In genomic region chr5:103258957-103259704, GRCh38 we compare ENCODE assay signal across 8 cellular contexts. TPM values are rescaled to one million over a fixed set of nuclear protein-coding genes. Genes with fewer than 3 reads are reported as not detected.
A peak's percentile ranks its signal among the peaks of the same experiment; 100 is the strongest.
DNase-seq lines count a peak whose midpoint lies in the region; ATAC-seq and TF ChIP-seq lines count a peak whose summit lies in the region.

No MANE protein-coding gene starts in this region.

- H3K4me3 Mint-ChIP-seq in activated CD4-positive, alpha-beta T cell treated with anti-CD3 and anti-CD28 coated beads, Interleukin-2, amount 10 ng/mL, durations not matched to agents 24 days and 14 days = peak overlapping the region; percentile 88

- peaks cover 3 to 14% of the 10 kb centered on the region in 2 donors for H3K4me1 ChIP-seq in lung (ENCODE audit: control insufficient read depth in 2 of 2, insufficient read depth in 2 of 2, low read length in 2 of 2)

- peak overlapping the region; percentile 87 for H3K27ac Mint-ChIP-seq in activated CD4-positive, alpha-beta T cell treated with anti-CD3 and anti-CD28 coated beads, Interleukin-2, amount 10 ng/mL, durations not matched to agents 24 days and 14 days

- peak overlapping the region; percentile 79 to 93 for H3K27ac ChIP-seq in lung (ENCODE audit: low read depth in 1 of 2, low read length in 1 of 2)

- no peak for TF ChIP-seq CTCF in lung (IDR thresholded peaks at IDR 0.05; ENCODE audit: control extremely low read depth, extremely low read depth)

- intact Hi-C loops in activated CD4-positive, alpha-beta T cell treated with anti-CD3 and anti-CD28 coated beads, Interleukin-2, amount 10 ng/mL, durations not matched to agents 24 days and 14 days (cut with micrococcal nuclease) = loop anchor here (1.0 to 5.0 kb wide), 5 partner anchors 47 to 497 kb away; partner anchors contain the start of genes GIN1 and PPIP5K2

- no peaks in the 10 kb centered on the region for H3K36me3 ChIP-seq in lung (ENCODE audit: control insufficient read depth in 2 of 2, insufficient read depth in 2 of 2, low read length in 2 of 2)

- DNase-seq in A172 (ENCODE audit: low spot score) (peak; percentile 27), NCI-H2196 treated with DMSO at 0.1 percent for 48 hours (lab: John Stamatoyannopoulos, UW; ENCODE audit: unreplicated experiment) (peak; percentile 41), dermis blood vessel endothelial cell (peak; percentile 63), lung (ENCODE audit: low spot score) (peak; percentile 63)
- DNase-seq in activated CD4-positive, alpha-beta T cell treated with anti-CD3 and anti-CD28 coated beads, Interleukin-2, amount 10 ng/mL, durations not matched to agents 24 days and 14 days = peak; percentile 91
- peak; percentile 14 to 45 (median 27) for DNase-seq in stimulated activated CD4-positive, alpha-beta T cell treated with anti-CD3 and anti-CD28 coated beads, TNF-alpha, amount 100 ng/mL, for 48 hours (ENCODE audit: low read depth in 3 of 3)

- H3K27me3 Mint-ChIP-seq in activated CD4-positive, alpha-beta T cell treated with anti-CD3 and anti-CD28 coated beads, Interleukin-2, amount 10 ng/mL, durations not matched to agents 24 days and 14 days = peaks cover 14% of the 10 kb centered on the region

- H3K4me1 Mint-ChIP-seq in activated CD4-positive, alpha-beta T cell treated with anti-CD3 and anti-CD28 coated beads, Interleukin-2, amount 10 ng/mL, durations not matched to agents 24 days and 14 days = peaks cover 23% of the 10 kb centered on the region

- peak; percentile 22 for ATAC-seq in GM18508 (IDR thresholded peaks at IDR 0.05; ENCODE audit: insufficient read depth, unreplicated experiment)
- peak; percentile 35 for ATAC-seq in HG02973 (IDR thresholded peaks at IDR 0.05; ENCODE audit: unreplicated experiment)
- peak; percentile 48 for ATAC-seq in lung (ENCODE audit: insufficient read depth, low FRiP score)

- peaks cover 2% of the 10 kb centered on the region for H3K36me3 Mint-ChIP-seq in activated CD4-positive, alpha-beta T cell treated with anti-CD3 and anti-CD28 coated beads, Interleukin-2, amount 10 ng/mL, durations not matched to agents 24 days and 14 days (ENCODE audit: low read depth)

- H3K9me3 ChIP-seq in lung (ENCODE audit: control insufficient read depth in 2 of 2, insufficient read depth in 1 of 2, low read length in 1 of 2) = no peaks in the 10 kb centered on the region

- no peaks in the 10 kb centered on the region for H3K9me3 Mint-ChIP-seq in activated CD4-positive, alpha-beta T cell treated with anti-CD3 and anti-CD28 coated beads, Interleukin-2, amount 10 ng/mL, durations not matched to agents 24 days and 14 days

- H3K4me3 ChIP-seq in lung = peak overlapping the region; percentile 90

- H3K27me3 ChIP-seq in lung (ENCODE audit: control insufficient read depth, insufficient read depth) = no peaks in the 10 kb centered on the region

- 0% methylated on average over 63 to 91 of the region's 91 CpGs for WGBS in lung, 2 donors

RNA-seq across cellular contexts. Expression of gene MACIR, which starts 0.6 kb away (rescaled TPM):
- 17.2 and 25.4 TPM in 2 replicates for total RNA-seq in A172 (2014; rRNA removed; shearing (Covaris generic))
- 12.1 and 13.3 TPM in 2 replicates for total RNA-seq in activated CD4-positive, alpha-beta T cell treated with anti-CD3 and anti-CD28 coated beads, Interleukin-2, amount 10 ng/mL, durations not matched to agents 24 days and 14 days
- 9.4 and 11.9 TPM in 2 replicates for total RNA-seq in dermis blood vessel endothelial cell
- total RNA-seq in lung = 1 to 10 TPM; 5.9 to 9.9 TPM
- 1 to 10 TPM; 3.9 to 4.1 TPM for polyA plus RNA-seq in lung

Comparison
In these comparisons a context has a peak if more than half of its experiments do, and no peak if none do; other contexts are left out.
1. Peak in every context shown above with its lines: DNase-seq, ATAC-seq, H3K4me3 ChIP-seq and H3K27ac ChIP-seq.
2. DNase-seq: peak in every context shown above with its lines; median percentile 91 in activated CD4-positive, alpha-beta T cell treated with anti-CD3 and anti-CD28 coated beads, Interleukin-2, amount 10 ng/mL, durations not matched to agents 24 days and 14 days; 63 in dermis blood vessel endothelial cell; 63 in lung; 41 in NCI-H2196 treated with DMSO at 0.1 percent for 48 hours; 27 in A172; 27 in stimulated activated CD4-positive, alpha-beta T cell treated with anti-CD3 and anti-CD28 coated beads, TNF-alpha, amount 100 ng/mL, for 48 hours.